Comparison of ENCODE assay signal across 8 cellular contexts in the genomic region with DNA sequence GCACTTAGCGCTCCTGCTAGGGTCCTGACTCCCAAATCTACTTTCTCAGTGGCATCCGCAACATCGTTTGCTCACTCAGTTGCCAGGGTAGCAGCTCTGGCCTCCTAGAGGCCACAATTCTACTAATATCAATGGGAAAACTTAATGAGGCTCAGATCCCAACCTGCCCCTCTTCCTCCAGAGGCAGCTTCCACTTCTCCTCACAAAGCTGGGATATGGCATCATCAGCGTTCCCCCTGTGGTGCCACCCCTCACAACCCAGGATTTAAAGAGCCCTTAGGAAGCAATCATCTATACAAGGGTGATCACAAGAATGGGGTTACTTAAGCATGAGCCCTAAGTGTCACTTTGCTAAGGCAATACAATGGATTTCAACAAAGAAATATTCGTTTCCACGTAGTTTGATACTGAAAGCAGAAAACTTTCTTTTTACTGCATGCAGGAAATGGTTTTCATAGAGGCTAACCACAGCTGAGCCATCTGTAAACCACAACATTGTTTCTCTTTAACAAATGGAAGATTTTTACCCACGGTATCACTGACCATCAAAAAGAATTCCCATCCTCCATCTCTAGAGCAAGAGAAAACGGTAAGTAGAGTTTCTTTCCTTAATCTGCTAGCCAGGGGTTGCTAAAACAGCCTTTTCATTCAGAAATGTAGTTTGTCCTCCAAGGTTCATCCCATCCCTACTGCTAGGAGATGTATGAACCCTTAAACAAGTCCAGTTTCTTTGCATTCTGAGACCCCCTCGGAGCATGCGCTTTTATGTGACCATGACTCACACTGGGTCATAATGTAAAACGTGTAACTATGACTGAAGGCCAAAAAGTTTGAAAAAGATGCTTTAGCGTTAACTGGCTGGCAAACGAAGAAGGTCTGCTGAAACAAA.
DNase-seq lines count a peak whose midpoint lies in the region; ATAC-seq and TF ChIP-seq lines count a peak whose summit lies in the region.

No MANE protein-coding gene starts in this region.

- 89 to 90% methylated on average over 12 to 13 of the region's 13 CpGs for WGBS in mesodermal cell (ENCODE audit: insufficient coverage in 2 of 2), 2 experiments
- 76 to 78% (median 78%) methylated on average over 13 of the region's 13 CpGs for WGBS in psoas muscle, 3 donors

- ATAC-seq in GM19025 (IDR thresholded peaks at IDR 0.05; ENCODE audit: low read depth, unreplicated experiment) (peak; percentile 73), HG03139 (IDR thresholded peaks at IDR 0.05; ENCODE audit: unreplicated experiment) (peak; percentile 69), psoas muscle (no peak)
- peak; percentile 76 for ATAC-seq in activated T-helper 17 cell treated with anti-CD3 and anti-CD28 coated beads, Interleukin-2, amount 50 U/mL, for 72 hours (replicated peaks)

- no peak for TF ChIP-seq CTCF in psoas muscle (IDR thresholded peaks at IDR 0.05)

- peaks cover 42% of the 10 kb centered on the region for H3K4me1 ChIP-seq in mesodermal cell (ENCODE audit: control insufficient read depth, insufficient read depth, low read length, poor library complexity, severe bottlenecking)
- no peaks in the 10 kb centered on the region for H3K4me1 ChIP-seq in psoas muscle

- no peak overlapping the region for H3K27ac Mint-ChIP-seq in activated T-helper 17 cell treated with anti-CD3 and anti-CD28 coated beads, Interleukin-2, amount 50 U/mL, for 72 hours

- no peaks in the 10 kb centered on the region for H3K27me3 ChIP-seq in psoas muscle (ENCODE audit: insufficient read depth in 3 of 3, low read length in 2 of 3)

- H3K27ac ChIP-seq in mesodermal cell (ENCODE audit: low read depth, low read length, severe bottlenecking) (peak overlapping the region; percentile 72), psoas muscle (no peak overlapping the region)

- no peak overlapping the region for H3K4me3 ChIP-seq in mesodermal cell (ENCODE audit: extremely low read depth, insufficient read depth, low read length, poor library complexity, severe bottlenecking)
- H3K4me3 ChIP-seq in psoas muscle, result no peak overlapping the region

- H3K36me3 Mint-ChIP-seq in activated T-helper 17 cell treated with anti-CD3 and anti-CD28 coated beads, Interleukin-2, amount 50 U/mL, for 72 hours (ENCODE audit: low read depth), result peaks cover 32% of the 10 kb centered on the region

- no peaks in the 10 kb centered on the region for H3K9me3 Mint-ChIP-seq in activated T-helper 17 cell treated with anti-CD3 and anti-CD28 coated beads, Interleukin-2, amount 50 U/mL, for 72 hours

- H3K36me3 ChIP-seq in mesodermal cell (ENCODE audit: control insufficient read depth, insufficient read depth, low read length) (peaks cover 4% of the 10 kb centered on the region), psoas muscle (ENCODE audit: insufficient read depth in 1 of 2, low read depth in 1 of 2) (no peaks in the 10 kb centered on the region)

- H3K4me3 Mint-ChIP-seq in activated T-helper 17 cell treated with anti-CD3 and anti-CD28 coated beads, Interleukin-2, amount 50 U/mL, for 72 hours, result peak overlapping the region; percentile 44

- intact Hi-C loops in head of caudate nucleus (cut with DNase I), result loop anchor here (5.0 kb wide), 1 partner anchor 82 kb away; no protein-coding TSS in a partner anchor
- intact Hi-C loops in psoas muscle (cut with DNase I), result loop anchor here (5.0 to 10.0 kb wide), 2 partner anchors 55 to 87 kb away; no protein-coding TSS in a partner anchor

- H3K4me1 Mint-ChIP-seq in activated T-helper 17 cell treated with anti-CD3 and anti-CD28 coated beads, Interleukin-2, amount 50 U/mL, for 72 hours, result peaks cover 9% of the 10 kb centered on the region

- peak; percentile 37 for DNase-seq in AG08396 (ENCODE audit: low spot score)
- no peak for DNase-seq in head of caudate nucleus
- DNase-seq in psoas muscle, result no peak
- DNase-seq in NCI-H1694 (lab: John Stamatoyannopoulos, UW), result no peak

- H3K9me3 ChIP-seq in mesodermal cell (ENCODE audit: control insufficient read depth, low read length), result no peaks in the 10 kb centered on the region
- H3K9me3 ChIP-seq in psoas muscle, result no peaks in the 10 kb centered on the region

- H3K27me3 Mint-ChIP-seq in activated T-helper 17 cell treated with anti-CD3 and anti-CD28 coated beads, Interleukin-2, amount 50 U/mL, for 72 hours, result peaks cover 4% of the 10 kb centered on the region

Comparison
In these comparisons a context has a peak if more than half of its experiments do, and no peak if none do; other contexts are left out.
1. ATAC-seq: peak in GM19025 (single experiment), HG03139 (single experiment) and activated T-helper 17 cell treated with anti-CD3 and anti-CD28 coated beads, Interleukin-2, amount 50 U/mL, for 72 hours (single experiment); none in psoas muscle (0 of 4).